In the genomic region with DNA sequence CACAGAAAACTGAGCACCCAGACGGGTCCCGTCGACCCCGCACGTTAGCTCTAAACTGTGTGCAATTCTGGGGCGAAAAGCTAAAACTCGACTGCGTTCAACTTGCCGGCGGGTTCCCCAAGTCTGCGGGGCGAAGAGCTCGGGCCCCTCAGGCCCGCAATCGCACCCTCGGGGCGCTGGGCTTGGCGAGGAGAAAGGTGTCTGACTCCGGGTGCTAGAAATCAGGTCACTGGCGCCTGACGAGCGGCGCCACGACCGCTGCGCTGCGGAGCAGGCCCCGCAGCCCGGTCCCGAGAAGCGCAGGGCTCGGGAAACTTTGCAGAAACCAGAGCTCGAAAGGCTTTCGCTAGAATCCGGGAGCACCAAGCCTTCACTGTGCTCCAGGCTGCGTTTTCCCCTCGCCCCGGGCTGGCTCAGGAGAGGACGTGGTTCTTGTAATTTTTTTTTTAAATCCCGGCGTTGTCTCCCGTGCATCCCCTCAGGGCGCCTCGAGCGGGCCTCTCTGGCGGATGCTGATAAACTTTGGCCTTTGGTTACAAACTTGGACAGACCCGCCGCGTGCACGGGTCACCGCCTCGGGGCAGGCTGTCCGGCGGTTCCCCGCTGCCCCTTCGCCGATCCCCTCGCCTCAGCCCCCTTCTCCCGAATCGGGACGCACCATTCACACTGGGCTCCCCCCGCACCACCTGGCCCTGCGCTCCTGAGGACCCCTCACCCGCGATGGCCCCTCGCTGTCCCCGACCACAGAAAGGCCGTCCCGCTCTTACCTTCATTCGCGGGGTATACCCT, we compare ENCODE assay signal across 8 cellular contexts. TPM values are rescaled to one million over a fixed set of nuclear protein-coding genes. Genes with fewer than 3 reads are reported as not detected.
DNase-seq lines count a peak whose midpoint lies in the region; ATAC-seq, FAIRE-seq and TF ChIP-seq lines count a peak whose summit lies in the region.

No MANE protein-coding gene starts in this region.

- peak overlapping the region; percentile 82 to 94 for H3K27ac Mint-ChIP-seq in T-cell

- ATAC-seq in GM18861 (IDR thresholded peaks at IDR 0.05; ENCODE audit: unreplicated experiment) (peak; percentile 1), HG03064 (IDR thresholded peaks at IDR 0.05; ENCODE audit: low read depth, unreplicated experiment) (peak; percentile 4), T-cell (replicated peaks in 1 of 4) (peak; percentile 0 to 12 (median 11))

- H3K36me3 ChIP-seq in bronchial epithelial cell (ENCODE audit: control insufficient read depth, insufficient read depth, low read length): no peaks in the 10 kb centered on the region

- peaks cover 42 to 56% (median 45%) of the 10 kb centered on the region in 3 donors for H3K4me1 Mint-ChIP-seq in T-cell

- DNase-seq in 8988T (peak; percentile 23), T-cell (peak in 25 of 34 experiments; percentile 1 to 44 (median 28)), bronchial epithelial cell (ENCODE audit: low read depth) (peak; percentile 3), islet precursor cell (peak; percentile 76), OCI-M2 (lab: John Stamatoyannopoulos, UW; ENCODE audit: unreplicated experiment) (no peak)
- peak; percentile 43 for DNase-seq in stimulated activated CD4-positive, alpha-beta T cell treated with anti-CD3 and anti-CD28 coated beads, Interleukin-15, amount 100 ng/mL, for 24 hours

- no peaks in the 10 kb centered on the region for H3K9me3 Mint-ChIP-seq in T-cell

- H3K36me3 Mint-ChIP-seq in T-cell: peaks cover 18% of the 10 kb centered on the region

- peak overlapping the region; percentile 88 to 96 (median 92) for H3K4me3 Mint-ChIP-seq in T-cell

- no peak for FAIRE-seq in bronchial epithelial cell (lab: Jason Lieb, UNC)

- POLR2A ChIA-PET in T-cell (lab: Charles Lee): interaction anchor here (0.7 to 2.8 kb wide), 3 partner anchors 53 to 54 kb away, joined by 4 to 34 read pairs (median 5); no protein-coding TSS in a partner anchor

- H3K4me3 ChIP-seq in bronchial epithelial cell (ENCODE audit: low read depth, low read length): peak overlapping the region; percentile 82

- peaks cover 29 to 40% of the 10 kb centered on the region in 2 donors for H3K27me3 Mint-ChIP-seq in T-cell

- peaks cover 9% of the 10 kb centered on the region for H3K27me3 ChIP-seq in bronchial epithelial cell (ENCODE audit: control insufficient read depth, insufficient read depth, low read length)

- CTCF ChIA-PET in T-cell (lab: Charles Lee): interaction anchor here (0.6 to 1.0 kb wide), 3 partner anchors 15 to 97 kb away, joined by 3 to 6 read pairs (median 4); no protein-coding TSS in a partner anchor

- TF ChIP-seq CTCF in bronchial epithelial cell (IDR thresholded peaks at IDR 0.05; ENCODE audit: insufficient read depth, low read length, severe bottlenecking): no peak

RNA-seq across cellular contexts. Expression of gene EPHA4, which starts 0.5 kb away (rescaled TPM):
- 10 to 100 TPM; 47.2 to 93.9 (median 58.0) TPM for total RNA-seq in T-cell
- 6.1 and 14.7 TPM in 2 replicates for total RNA-seq in bronchial epithelial cell
